10 cellular contexts compared by ENCODE assay signal in the genomic region with DNA sequence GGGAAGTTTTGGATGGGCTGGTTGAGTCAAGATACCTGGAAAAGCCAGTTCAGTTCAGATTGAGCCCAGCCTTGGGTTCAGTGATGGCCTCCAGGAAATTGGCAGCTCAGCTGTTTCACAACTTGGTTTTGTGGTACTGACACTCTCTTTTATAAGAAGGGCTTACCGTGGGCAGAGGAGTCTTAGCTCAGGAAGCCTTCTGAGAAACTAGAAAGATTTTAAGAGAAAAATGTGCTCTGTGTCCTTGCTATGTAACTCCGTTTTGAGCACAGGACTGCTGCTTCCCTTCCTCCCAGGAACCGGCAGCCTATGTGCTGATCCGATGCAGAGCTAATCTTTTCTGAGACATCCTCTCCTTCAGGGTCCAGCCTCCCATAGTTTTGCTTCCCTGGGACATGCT. TPM values are rescaled to one million over a fixed set of nuclear protein-coding genes. Genes with fewer than 3 reads are reported as not detected.
A peak's percentile ranks its signal among the peaks of the same experiment; 100 is the strongest.
DNase-seq lines count a peak whose midpoint lies in the region; ATAC-seq and TF ChIP-seq lines count a peak whose summit lies in the region.
"Had no signal": no experiment of that assay in that cellular context is flagged by ENCODE, and none has a peak within 500 bp of the region (broad histone marks: within the 10 kb centered on the region; RNA-seq: fewer than 3 reads in every experiment).

No MANE protein-coding gene starts in this region.

- peaks cover 14% of the 10 kb centered on the region for H3K27me3 ChIP-seq in foreskin keratinocyte
- H3K27me3 ChIP-seq: left lung, ovary had no signal

- no peaks in the 10 kb centered on the region for H3K27me3 Mint-ChIP-seq in central memory CD8-positive, alpha-beta T cell

- ATAC-seq in HG03025 (IDR thresholded peaks at IDR 0.05; ENCODE audit: low FRiP score, unreplicated experiment) = peak; percentile 28
- ATAC-seq in central memory CD8-positive, alpha-beta T cell (replicated peaks; ENCODE audit: extremely low read depth, poor library complexity, severe bottlenecking) = peak; percentile 90
- no peak for ATAC-seq in foreskin keratinocyte
- no peak for ATAC-seq in HG03457 (IDR thresholded peaks at IDR 0.05; ENCODE audit: unreplicated experiment)
- ATAC-seq: left lung had no signal

- no peaks in the 10 kb centered on the region for H3K9me3 Mint-ChIP-seq in central memory CD8-positive, alpha-beta T cell

- H3K27ac ChIP-seq in foreskin keratinocyte = no peak overlapping the region
- H3K27ac ChIP-seq: left lung, ovary had no signal

- H3K4me1 ChIP-seq in foreskin keratinocyte = no peaks in the 10 kb centered on the region
- H3K4me1 ChIP-seq: left lung had no signal

- H3K36me3 Mint-ChIP-seq in central memory CD8-positive, alpha-beta T cell (ENCODE audit: insufficient read depth) = no peaks in the 10 kb centered on the region

- H3K4me1 Mint-ChIP-seq in central memory CD8-positive, alpha-beta T cell = peaks cover 61% of the 10 kb centered on the region

- peak; percentile 57 to 72 for DNase-seq in activated CD4-positive, alpha-beta T cell treated with anti-CD3 and anti-CD28 coated beads, Interleukin-2, amount 50 U/mL, for 48 hours
- DNase-seq in central memory CD8-positive, alpha-beta T cell (ENCODE audit: low spot score in 2 of 2) = peak in 1 of 2 donors; percentile 28
- peak; percentile 73 for DNase-seq in stimulated activated CD8-positive, alpha-beta memory T cell treated with anti-CD3 and anti-CD28 coated beads, Interleukin-4, amount 100 ng/mL, for 48 hours
- DNase-seq in foreskin keratinocyte (no peak), globus pallidus (ENCODE audit: low spot score) (no peak)
- DNase-seq: dermis blood vessel endothelial cell, left lung, ovary had no signal

- H3K4me3 Mint-ChIP-seq in central memory CD8-positive, alpha-beta T cell = peak overlapping the region; percentile 60

- peak overlapping the region; percentile 57 for H3K27ac Mint-ChIP-seq in central memory CD8-positive, alpha-beta T cell (ENCODE audit: low read depth)

- TF ChIP-seq CTCF in foreskin keratinocyte (conservative IDR thresholded peaks at IDR 0.05) = no peak

RNA-seq across cellular contexts. Expression of a gene that starts 46.6 kb away (rescaled TPM):
- not detected in 2 replicates for total RNA-seq in foreskin keratinocyte
- not detected in 2 replicates for polyA plus RNA-seq in foreskin keratinocyte

Comparison
In these comparisons a context has a peak if more than half of its experiments do, and no peak if none do; other contexts are left out.
1. ATAC-seq: peak in HG03025 (single experiment) and central memory CD8-positive, alpha-beta T cell (single experiment); none in foreskin keratinocyte (single experiment) and HG03457 (single experiment).
2. DNase-seq: peak in activated CD4-positive, alpha-beta T cell treated with anti-CD3 and anti-CD28 coated beads, Interleukin-2, amount 50 U/mL, for 48 hours (2 of 2) and stimulated activated CD8-positive, alpha-beta memory T cell treated with anti-CD3 and anti-CD28 coated beads, Interleukin-4, amount 100 ng/mL, for 48 hours (single experiment); none in foreskin keratinocyte (0 of 2) and globus pallidus (single experiment).